8 cellular contexts compared by ENCODE assay signal in genomic region chr20:18632196-18632789, GRCh38. TPM values are rescaled to one million over a fixed set of nuclear protein-coding genes. Genes with fewer than 3 reads are reported as not detected.
DNase-seq lines count a peak whose midpoint lies in the region; ATAC-seq and TF ChIP-seq lines count a peak whose summit lies in the region.

No MANE protein-coding gene starts in this region.

- H3K27ac ChIP-seq in substantia nigra (ENCODE audit: low read depth, low read length, poor library complexity, severe bottlenecking): peak overlapping the region; percentile 71

- TF ChIP-seq POLR2A in erythroblast (IDR thresholded peaks at IDR 0.05; ENCODE audit: low read length): no peak

- DNase-seq in DMS153 (lab: John Stamatoyannopoulos, UW) (peak; percentile 40), HUDEP-2 (lab: John Stamatoyannopoulos, UW; ENCODE audit: unreplicated experiment in 76 of 76) (peak in 49 of 76 experiments; percentile 2 to 71 (median 33)), NOMO-1 treated with DMSO at 0.1 percent for 48 hours (lab: John Stamatoyannopoulos, UW; ENCODE audit: unreplicated experiment) (peak; percentile 37), erythroblast (lab: John Stamatoyannopoulos, UW) (peak; percentile 50 to 64), myocyte (ENCODE audit: low read depth) (peak; percentile 72), substantia nigra (lab: John Stamatoyannopoulos, UW) (peak in 45 of 49 donors; percentile 8 to 78 (median 55))
- DNase-seq in activated CD8-positive, alpha-beta memory T cell treated with anti-CD3 and anti-CD28 coated beads, Interleukin-2, amount 50 U/mL, for 4 hours: peak; percentile 51

- ATAC-seq in GM21526 (IDR thresholded peaks at IDR 0.05; ENCODE audit: low FRiP score, unreplicated experiment): peak; percentile 91

RNA-seq across cellular contexts. Expression of gene DTD1, which starts 44.4 kb away (rescaled TPM):
- total RNA-seq in myocyte: 25.1 and 25.6 TPM in 2 replicates
- polyA plus RNA-seq in myocyte (2012): 45.3 TPM

Comparison
In these comparisons a context has a peak if more than half of its experiments do, and no peak if none do; other contexts are left out.
1. Peak in every context shown above with its lines: DNase-seq, ATAC-seq and H3K27ac ChIP-seq.